ENCODE assay signal across 22 cellular contexts in genomic region chr2:227849906-227850305, GRCh38. TPM values are rescaled to one million over a fixed set of nuclear protein-coding genes. Genes with fewer than 3 reads are reported as not detected.
DNase-seq lines count a peak whose midpoint lies in the region; ATAC-seq and TF ChIP-seq lines count a peak whose summit lies in the region.
"Had no signal": no experiment of that assay in that cellular context is flagged by ENCODE, and none has a peak within 500 bp of the region (broad histone marks: within the 10 kb centered on the region; RNA-seq: fewer than 3 reads in every experiment).

No MANE protein-coding gene starts in this region.

- H3K4me3 Mint-ChIP-seq in activated CD4-positive, alpha-beta T cell treated with anti-CD3 and anti-CD28 coated beads for 36 hours = no peak overlapping the region
- H3K4me3 Mint-ChIP-seq: activated T-helper 1 cell treated with anti-CD3 and anti-CD28 coated beads, Interleukin-12 subunit alpha, Interleukin-12 subunit beta, Interleukin-2, Interleukin-4 antibody, amounts not matched to agents 30 ng/mL and 10 ng/mL and 1 ng/mL, durations not matched to agents 14 hours and 24 hours and 36 hours; H9; memory B cell had no signal

- in situ Hi-C loops in IMR-90 (cut with MboI; ENCODE audit: low sequenced_read_pairs) = no loop called here

- no CpG with 5 or more reads among the region's 1 CpG for WGBS in IMR-90 (ENCODE audit: extremely low coverage in 2 of 2, insufficient read length in 1 of 2), 2 experiments

- H2AFZ ChIP-seq in IMR-90 (replicated peaks; ENCODE audit: low read length, poor library complexity) = no peak overlapping the region

- no peaks in the 10 kb centered on the region for H3K27me3 ChIP-seq in IMR-90 (ENCODE audit: control insufficient read depth, insufficient read depth, low read length)
- H3K27me3 ChIP-seq: dorsolateral prefrontal cortex, right lobe of liver, vagina had no signal

- no peak overlapping the region for H4K91ac ChIP-seq in IMR-90 (ENCODE audit: insufficient read depth, low read depth, low read length)

- TF ChIP-seq POLR2A in IMR-90 (IDR thresholded peaks at IDR 0.05; ENCODE audit: low read depth, low read length) = no peak

- H3K4me1 ChIP-seq in IMR-90 (ENCODE audit: control insufficient read depth, insufficient read depth, low read length) = no peaks in the 10 kb centered on the region
- H3K4me1 ChIP-seq: right lobe of liver, vagina had no signal

- CTCF ChIA-PET in activated CD4-positive, alpha-beta T cell treated with anti-CD3 and anti-CD28 coated beads for 36 hours (lab: Charles Lee) = no interaction called here
- CTCF ChIA-PET in IMR-90 (lab: Yijun Ruan, JAX) = no interaction called here

- no peak overlapping the region for H4K8ac ChIP-seq in IMR-90 (ENCODE audit: low read depth in 2 of 2, low read length in 2 of 2)

- no peak overlapping the region for H3K4me3 ChIP-seq in IMR-90 (ENCODE audit: insufficient read depth, low read depth, low read length)
- H3K4me3 ChIP-seq in cardiac fibroblast (replicated peaks in 1 of 2; ENCODE audit: low read depth in 2 of 2, low read length in 2 of 2) = no peak overlapping the region
- H3K4me3 ChIP-seq in coronary artery = no peak overlapping the region
- H3K4me3 ChIP-seq: dorsolateral prefrontal cortex, right lobe of liver, vagina had no signal

- H4K5ac ChIP-seq in IMR-90 (ENCODE audit: low read depth, low read length) = no peak overlapping the region

- no peak overlapping the region for H2BK5ac ChIP-seq in IMR-90 (ENCODE audit: low read depth, low read length, poor library complexity, severe bottlenecking)

- TF ChIP-seq RAD21 in IMR-90 (IDR thresholded peaks at IDR 0.05; ENCODE audit: low read length) = no peak

- no peak overlapping the region for H3K4ac ChIP-seq in IMR-90 (ENCODE audit: low read depth, low read length)

- no peak overlapping the region for H3K9ac ChIP-seq in IMR-90 (ENCODE audit: low read depth, low read length)

- H3K9me3 Mint-ChIP-seq in activated CD4-positive, alpha-beta T cell treated with anti-CD3 and anti-CD28 coated beads for 36 hours (ENCODE audit: low read depth) = no peaks in the 10 kb centered on the region
- H3K9me3 Mint-ChIP-seq: activated T-helper 1 cell treated with anti-CD3 and anti-CD28 coated beads, Interleukin-12 subunit alpha, Interleukin-12 subunit beta, Interleukin-2, Interleukin-4 antibody, amounts not matched to agents 30 ng/mL and 10 ng/mL and 1 ng/mL, durations not matched to agents 14 hours and 24 hours and 36 hours had no signal

- H3K9me3 ChIP-seq in IMR-90 (ENCODE audit: control insufficient read depth, insufficient read depth, low read length) = no peaks in the 10 kb centered on the region
- H3K9me3 ChIP-seq: right lobe of liver, vagina had no signal

- intact Hi-C loops in activated CD4-positive, alpha-beta T cell treated with anti-CD3 and anti-CD28 coated beads for 36 hours (cut with DNase I, micrococcal nuclease) = no loop called here
- intact Hi-C loops in IMR-90 (cut with micrococcal nuclease) = no loop called here

- H2BK15ac ChIP-seq in IMR-90 (ENCODE audit: low read depth, low read length) = no peak overlapping the region

- H3K18ac ChIP-seq in IMR-90 (ENCODE audit: low read depth, low read length) = no peak overlapping the region

- H3K79me1 ChIP-seq in IMR-90 (ENCODE audit: low read depth in 1 of 2, low read length in 2 of 2) = no peaks in the 10 kb centered on the region

- H3K27me3 Mint-ChIP-seq in activated CD4-positive, alpha-beta T cell treated with anti-CD3 and anti-CD28 coated beads for 36 hours = peaks cover 10% of the 10 kb centered on the region

- TF ChIP-seq CTCF in IMR-90 (conservative IDR thresholded peaks at IDR 0.05; ENCODE audit: low read depth, low read length) (no peak), cardiac fibroblast (IDR thresholded peaks at IDR 0.05; ENCODE audit: low read depth, low read length) (no peak), coronary artery (IDR thresholded peaks at IDR 0.05) (no peak)

- no peak for DNase-seq in activated CD4-positive, alpha-beta T cell treated with anti-CD3 and anti-CD28 coated beads for 36 hours
- DNase-seq in activated CD4-positive, alpha-beta T cell treated with anti-CD3 and anti-CD28 coated beads, Interleukin-2, amount 50 U/mL, for 4 hours = no peak
- DNase-seq in IMR-90 = peak; percentile 43
- peak; percentile 32 to 84 for DNase-seq in cardiac fibroblast (ENCODE audit: low read depth in 2 of 2)
- DNase-seq in renal cortical epithelial cell (ENCODE audit: low read depth) = peak; percentile 61
- no peak for DNase-seq in NCI-H2107 (lab: John Stamatoyannopoulos, UW)
- DNase-seq in coronary artery (ENCODE audit: low spot score) = no peak
- DNase-seq in epidermal melanocyte (ENCODE audit: insufficient read length, low spot score) = no peak
- DNase-seq: anterior cingulate cortex; dorsolateral prefrontal cortex; foreskin melanocyte; H9; KG1; NCI-H1436 treated with DMSO at 0.1 percent for 48 hours; NCI-H510A; right lobe of liver; stimulated activated naive CD4-positive, alpha-beta T cell treated with Interleukin-2 at 50 U/mL for 16 hours; T-helper 2 cell had no signal

- POLR2A ChIA-PET in activated CD4-positive, alpha-beta T cell treated with anti-CD3 and anti-CD28 coated beads for 36 hours (lab: Charles Lee) = no interaction called here
- POLR2A ChIA-PET in IMR-90 (lab: Charles Lee; ENCODE audit: unreplicated experiment) = no interaction called here

- H3K27ac Mint-ChIP-seq in activated CD4-positive, alpha-beta T cell treated with anti-CD3 and anti-CD28 coated beads for 36 hours = peak overlapping the region; percentile 74
- H3K27ac Mint-ChIP-seq: activated T-helper 1 cell treated with anti-CD3 and anti-CD28 coated beads, Interleukin-12 subunit alpha, Interleukin-12 subunit beta, Interleukin-2, Interleukin-4 antibody, amounts not matched to agents 30 ng/mL and 10 ng/mL and 1 ng/mL, durations not matched to agents 14 hours and 24 hours and 36 hours; H9; memory B cell had no signal

- H2AK9ac ChIP-seq in IMR-90 (replicated peaks; ENCODE audit: low read depth, low read length, poor library complexity) = no peak overlapping the region

- H3K23ac ChIP-seq in IMR-90 (ENCODE audit: low read depth, low read length) = no peak overlapping the region

- no peaks in the 10 kb centered on the region for H3K9me1 ChIP-seq in IMR-90 (ENCODE audit: insufficient read depth, low read length)

- no peak overlapping the region for H2BK20ac ChIP-seq in IMR-90 (ENCODE audit: low read depth, low read length)

- no TSS peak for BruUV-seq in IMR-90 (replicated peaks; lab: Mats Ljungman, UMichigan)

- dilution Hi-C loops in IMR-90 (cut with HindIII; ENCODE audit: low sequenced_read_pairs, unreplicated experiment) = no loop called here

- H3K14ac ChIP-seq in IMR-90 (replicated peaks; ENCODE audit: low read depth, low read length) = no peak overlapping the region

- no peak overlapping the region for H3K4me2 ChIP-seq in IMR-90 (ENCODE audit: low read depth, low read length)

- no peaks in the 10 kb centered on the region for H3K36me3 ChIP-seq in IMR-90 (ENCODE audit: control insufficient read depth, insufficient read depth, low read length)
- H3K36me3 ChIP-seq: right lobe of liver, vagina had no signal

- no peak overlapping the region for H2BK120ac ChIP-seq in IMR-90 (ENCODE audit: low read depth, low read length)

- H3K27ac ChIP-seq in IMR-90 (ENCODE audit: insufficient read depth, low read length) = no peak overlapping the region
- no peak overlapping the region for H3K27ac ChIP-seq in coronary artery
- H3K27ac ChIP-seq: dorsolateral prefrontal cortex, right lobe of liver, vagina had no signal

- H4K20me1 ChIP-seq in IMR-90 (ENCODE audit: insufficient read depth, low read length) = no peaks in the 10 kb centered on the region

- no peak overlapping the region for H2AK5ac ChIP-seq in IMR-90 (ENCODE audit: low read depth, low read length)

- no peak for ATAC-seq in activated CD4-positive, alpha-beta T cell treated with anti-CD3 and anti-CD28 coated beads for 36 hours
- ATAC-seq in IMR-90 (ENCODE audit: low read depth) = no peak
- ATAC-seq: Panc1, right lobe of liver had no signal

- no peak overlapping the region for H3K56ac ChIP-seq in IMR-90 (ENCODE audit: extremely low read depth, insufficient read depth, low read length)

- peaks cover 16% of the 10 kb centered on the region for H3K4me1 Mint-ChIP-seq in activated CD4-positive, alpha-beta T cell treated with anti-CD3 and anti-CD28 coated beads for 36 hours
- H3K4me1 Mint-ChIP-seq: memory B cell had no signal

- H3K36me3 Mint-ChIP-seq in activated CD4-positive, alpha-beta T cell treated with anti-CD3 and anti-CD28 coated beads for 36 hours (ENCODE audit: low read depth) = no peaks in the 10 kb centered on the region
- H3K36me3 Mint-ChIP-seq: memory B cell had no signal

TF ChIP-seq in IMR-90, 13 proteins besides CTCF, POLR2A, EP300 and RAD21 (continues in another document):
- TF ChIP-seq CHD1 (IDR thresholded peaks at IDR 0.05; ENCODE audit: low read depth, low read length) = no peak
- TF ChIP-seq NFE2L2 (IDR thresholded peaks at IDR 0.05; ENCODE audit: low read depth, low read length) = no peak
- TF ChIP-seq ELK1 (IDR thresholded peaks at IDR 0.05; ENCODE audit: borderline replicate concordance, low read depth, low read length) = no peak

RNA-seq across cellular contexts. Expression of gene DAW1, which starts 21.5 kb away (rescaled TPM):
- total RNA-seq in activated CD4-positive, alpha-beta T cell treated with anti-CD3 and anti-CD28 coated beads for 36 hours = not detected
- 1.4 TPM in 2 replicates for total RNA-seq in IMR-90 (2012; rRNA removed)
- 0.86 and 0.93 TPM in 2 replicates for polyA plus RNA-seq in IMR-90 (2012; rRNA removed)
- 0.15 and 0.22 TPM in 2 replicates for polyA plus RNA-seq in IMR-90 (2012; cell fraction: cytosol; rRNA removed)
- polyA plus RNA-seq in IMR-90 (2012; cell fraction: nucleus; rRNA removed; ENCODE audit: low replicate concordance) = 0.15 and 0.83 TPM in 2 replicates
- 1.5 and 14.1 TPM in 2 replicates for total RNA-seq in renal cortical epithelial cell
- total RNA-seq: activated T-helper 1 cell treated with anti-CD3 and anti-CD28 coated beads, Interleukin-12 subunit alpha, Interleukin-12 subunit beta, Interleukin-2, Interleukin-4 antibody, amounts not matched to agents 30 ng/mL and 10 ng/mL and 1 ng/mL, durations not matched to agents 14 hours and 24 hours and 36 hours; right lobe of liver; vagina had no signal

RNA-seq across cellular contexts. Expression of gene CCL20, which starts 36.3 kb away (rescaled TPM):
- 10 to 100 TPM in 1 of 2 experiments, 1 to 10 TPM in 1; 7.9 to 16.2 TPM for total RNA-seq in activated CD4-positive, alpha-beta T cell treated with anti-CD3 and anti-CD28 coated beads for 36 hours
- total RNA-seq in IMR-90 (2012; rRNA removed) = not detected in 2 replicates
- polyA plus RNA-seq in IMR-90 (2012; rRNA removed) = not detected in 2 replicates
- not detected in 2 replicates for polyA plus RNA-seq in IMR-90 (2012; cell fraction: cytosol; rRNA removed)
- polyA plus RNA-seq in IMR-90 (2012; cell fraction: nucleus; rRNA removed; ENCODE audit: low replicate concordance) = not detected in 2 replicates
- total RNA-seq in renal cortical epithelial cell = 1.4 and 204 TPM in 2 replicates
- total RNA-seq: H9, vagina had no signal

Comparison
In these comparisons a context has a peak if more than half of its experiments do, and no peak if none do; other contexts are left out.
1. DNase-seq: peak in IMR-90 (single experiment), cardiac fibroblast (2 of 2) and renal cortical epithelial cell (single experiment); none in activated CD4-positive, alpha-beta T cell treated with anti-CD3 and anti-CD28 coated beads for 36 hours (single experiment), activated CD4-positive, alpha-beta T cell treated with anti-CD3 and anti-CD28 coated beads, Interleukin-2, amount 50 U/mL, for 4 hours (0 of 2), NCI-H2107 (single experiment), coronary artery (single experiment) and epidermal melanocyte (single experiment).